12 cellular contexts compared by ENCODE assay signal in the genomic region with DNA sequence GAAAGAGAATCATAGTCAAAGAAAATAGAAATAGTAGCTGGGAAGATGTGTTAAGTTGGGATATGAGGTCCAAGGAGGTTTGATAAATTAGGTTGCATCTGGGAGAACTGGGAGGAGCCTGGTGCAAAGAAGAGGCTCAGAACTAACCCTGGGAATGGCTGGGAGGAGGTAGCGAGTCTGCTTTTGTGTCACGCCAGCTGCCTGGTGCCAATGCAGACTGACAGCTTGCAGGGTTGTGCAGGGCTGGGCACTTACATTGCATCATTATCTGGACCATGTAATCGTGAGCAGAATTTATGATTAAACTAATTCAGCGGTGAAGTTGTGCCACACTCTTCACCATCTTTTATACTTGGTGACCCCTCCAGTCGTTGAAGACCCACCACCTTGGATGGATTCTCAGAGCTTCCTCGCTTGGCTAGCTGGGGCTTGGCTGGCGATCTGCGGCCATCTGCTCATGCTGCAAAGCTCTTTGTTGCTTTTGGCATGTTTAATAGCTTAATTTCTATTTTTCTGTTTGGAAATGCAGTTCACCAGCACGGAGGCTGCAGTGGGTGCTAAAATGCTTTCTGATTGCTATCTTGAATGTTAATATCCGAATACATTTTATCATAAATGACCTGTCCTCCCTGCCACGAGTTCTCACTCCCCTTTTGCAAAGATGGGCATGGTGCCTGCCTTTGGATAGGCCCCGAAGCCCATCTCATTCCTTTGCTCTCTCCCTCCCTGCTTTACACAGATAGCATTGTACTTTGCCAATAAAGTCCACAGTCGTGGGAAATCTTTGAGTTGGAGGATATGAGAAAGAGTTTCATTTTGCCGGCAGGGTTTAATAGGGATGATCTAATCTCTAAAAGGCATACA.
DNase-seq lines count a peak whose midpoint lies in the region; ATAC-seq and TF ChIP-seq lines count a peak whose summit lies in the region.
"Had no signal": no experiment of that assay in that cellular context is flagged by ENCODE, and none has a peak within 500 bp of the region (broad histone marks: within the 10 kb centered on the region; RNA-seq: fewer than 3 reads in every experiment).

No MANE protein-coding gene starts in this region.

- no peak for TF ChIP-seq POLR2A in uterus (IDR thresholded peaks at IDR 0.05)

- H3K36me3 ChIP-seq in right atrium auricular region (no peaks in the 10 kb centered on the region), uterus (no peaks in the 10 kb centered on the region), brain microvascular endothelial cell (replicated peaks) (no peaks in the 10 kb centered on the region)
- H3K36me3 ChIP-seq: spleen had no signal

- no peaks in the 10 kb centered on the region for H3K9me3 ChIP-seq in right atrium auricular region
- no peaks in the 10 kb centered on the region for H3K9me3 ChIP-seq in uterus
- H3K9me3 ChIP-seq: spleen had no signal

- in situ Hi-C loops in astrocyte of the spinal cord (cut with HindIII; ENCODE audit: low sequenced_read_pairs): no loop called here
- in situ Hi-C loops in brain microvascular endothelial cell (cut with HindIII; ENCODE audit: low pct_ligation_motif_present, low sequenced_read_pairs): no loop called here

- H3K4me1 ChIP-seq in right atrium auricular region: peaks cover 0 to 39% of the 10 kb centered on the region in 2 donors
- no peaks in the 10 kb centered on the region for H3K4me1 ChIP-seq in uterus

- H3K27me3 ChIP-seq in right atrium auricular region (no peaks in the 10 kb centered on the region), uterus (no peaks in the 10 kb centered on the region), brain microvascular endothelial cell (replicated peaks) (no peaks in the 10 kb centered on the region)
- H3K27me3 ChIP-seq: spleen had no signal

- no peak for TF ChIP-seq CTCF in astrocyte of the spinal cord (IDR thresholded peaks at IDR 0.05; ENCODE audit: low read depth, low read length)
- no peak for TF ChIP-seq CTCF in right atrium auricular region (IDR thresholded peaks at IDR 0.05)
- no peak for TF ChIP-seq CTCF in uterus (IDR thresholded peaks at IDR 0.05)
- TF ChIP-seq CTCF in brain microvascular endothelial cell (IDR thresholded peaks at IDR 0.05; ENCODE audit: low read depth, low read length, missing control alignments): no peak

- DNase-seq in DMS79 treated with DMSO at 0.1 percent for 48 hours (lab: John Stamatoyannopoulos, UW) (peak; percentile 16), DMS79 (lab: John Stamatoyannopoulos, UW) (no peak), astrocyte of the spinal cord (ENCODE audit: low read depth, low spot score) (peak; percentile 22), right atrium auricular region (ENCODE audit: low spot score) (no peak), uterus (peak in 1 of 2 donors; percentile 30), brain microvascular endothelial cell (no peak)
- DNase-seq: activated naive CD8-positive, alpha-beta T cell treated with anti-CD3 and anti-CD28 coated beads, Interleukin-2, amount 50 U/mL, for 24 hours; DMS53; spleen had no signal

- intact Hi-C loops in uterus (cut with DNase I; ENCODE audit: low total_unique reads): no loop called here

- ATAC-seq in HG02623 (IDR thresholded peaks at IDR 0.05; ENCODE audit: unreplicated experiment): no peak
- ATAC-seq in HG03565 (IDR thresholded peaks at IDR 0.05; ENCODE audit: unreplicated experiment): no peak
- ATAC-seq: activated naive CD8-positive, alpha-beta T cell treated with anti-CD3 and anti-CD28 coated beads, Interleukin-2, amount 50 U/mL, for 24 hours had no signal

- no peak overlapping the region for H3K4me3 ChIP-seq in astrocyte of the spinal cord (ENCODE audit: low read depth, low read length)
- H3K4me3 ChIP-seq in right atrium auricular region: peak overlapping the region in 1 of 2 donors; percentile 0
- H3K4me3 ChIP-seq in uterus: peak overlapping the region in 1 of 2 donors; percentile 15
- no peak overlapping the region for H3K4me3 ChIP-seq in brain microvascular endothelial cell (ENCODE audit: low read depth, low read length)
- H3K4me3 ChIP-seq: spleen had no signal

- peak overlapping the region; percentile 19 to 23 for H3K27ac ChIP-seq in right atrium auricular region
- H3K27ac ChIP-seq in uterus: peak overlapping the region; percentile 13 to 15
- no peak overlapping the region for H3K27ac ChIP-seq in brain microvascular endothelial cell
- H3K27ac ChIP-seq: 22Rv1, spleen had no signal

Comparison
In these comparisons a context has a peak if more than half of its experiments do, and no peak if none do; other contexts are left out.
1. DNase-seq: peak in DMS79 treated with DMSO at 0.1 percent for 48 hours (single experiment) and astrocyte of the spinal cord (single experiment); none in DMS79 (single experiment), right atrium auricular region (single experiment) and brain microvascular endothelial cell (single experiment).